In the genomic region with DNA sequence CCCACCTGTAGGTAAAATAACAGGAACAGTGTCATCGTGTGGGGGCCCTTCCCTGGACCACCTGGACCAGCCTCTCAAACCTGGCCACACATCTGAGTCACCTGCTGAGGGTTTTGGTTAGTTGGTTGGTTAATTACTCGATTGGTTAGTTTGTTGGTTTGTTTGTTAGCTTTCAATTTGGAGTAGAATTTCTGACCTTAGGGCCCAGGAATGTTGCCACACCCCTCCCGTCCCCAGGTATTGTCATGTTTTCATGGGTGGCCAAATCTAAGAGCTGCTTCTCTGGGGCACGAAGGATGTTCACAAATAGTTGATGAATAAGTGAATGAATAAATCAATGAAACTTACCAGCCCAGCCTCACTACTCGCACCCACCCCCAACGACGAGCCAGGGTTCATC, we compare ENCODE assay signal across 23 cellular contexts. TPM values are rescaled to one million over a fixed set of nuclear protein-coding genes. Genes with fewer than 3 reads are reported as not detected.
A peak's percentile ranks its signal among the peaks of the same experiment; 100 is the strongest.
DNase-seq lines count a peak whose midpoint lies in the region; ATAC-seq and TF ChIP-seq lines count a peak whose summit lies in the region.
"Had no signal": no experiment of that assay in that cellular context is flagged by ENCODE, and none has a peak within 500 bp of the region (broad histone marks: within the 10 kb centered on the region; RNA-seq: fewer than 3 reads in every experiment).

No MANE protein-coding gene starts in this region.

- no peak overlapping the region for H3K4me3 ChIP-seq in BLaER1 treated with 17β-estradiol and CSF1 and Interleukin-3, amounts not matched to agents 10 nM and 100 nM
- H3K4me3 ChIP-seq: HAP-1, MG63 had no signal

- no peak for TF ChIP-seq CTCF in brain (conservative IDR thresholded peaks at IDR 0.05)
- no peak for TF ChIP-seq CTCF in nephron (IDR thresholded peaks at IDR 0.05; ENCODE audit: unreplicated experiment in 3 of 3)

- H4K20me1 ChIP-seq in BLaER1 treated with 17β-estradiol and CSF1 and Interleukin-3, amounts not matched to agents 10 nM and 100 nM, result peaks cover 0 to 96% (median 39%) of the 10 kb centered on the region in 11 experiments; a peak in 12 of 22 replicates

- peak overlapping the region in 10 of 11 experiments; percentile 85 to 96 (median 90); a peak in 18 of 22 replicates for H3K4me2 ChIP-seq in BLaER1 treated with 17β-estradiol and CSF1 and Interleukin-3, amounts not matched to agents 10 nM and 100 nM

- H3K27ac Mint-ChIP-seq in IgD-negative memory B cell (peak overlapping the region in 2 of 3 donors; percentile 9 to 57), brain (peak overlapping the region; percentile 23 to 94 (median 74)), nephron (peak overlapping the region; percentile 78 to 96 (median 92))
- H3K27ac Mint-ChIP-seq in natural killer cell treated with Interleukin-12 subunit alpha and Interleukin-12 subunit beta and Interleukin-15 and Interleukin-18, amount 100 ng/mL, for 72 hours, result no peak overlapping the region
- H3K27ac Mint-ChIP-seq: CD4-positive, alpha-beta memory T cell; HFFc6 had no signal

- H3K4me1 Mint-ChIP-seq in IgD-negative memory B cell, result peaks cover 0 to 12% (median 6%) of the 10 kb centered on the region in 3 donors
- H3K4me1 Mint-ChIP-seq in brain, result peaks cover 81% of the 10 kb centered on the region
- peaks cover 44% of the 10 kb centered on the region for H3K4me1 Mint-ChIP-seq in nephron
- H3K4me1 Mint-ChIP-seq in natural killer cell treated with Interleukin-12 subunit alpha and Interleukin-12 subunit beta and Interleukin-15 and Interleukin-18, amount 100 ng/mL, for 72 hours (ENCODE audit: low read depth in 2 of 2), result peaks cover 0 to 4% of the 10 kb centered on the region in 2 donors
- H3K4me1 Mint-ChIP-seq: CD4-positive, alpha-beta memory T cell had no signal

- H3K36me3 Mint-ChIP-seq in IgD-negative memory B cell (peaks cover 1% of the 10 kb centered on the region), brain (no peaks in the 10 kb centered on the region), nephron (ENCODE audit: low read depth) (no peaks in the 10 kb centered on the region)
- no peaks in the 10 kb centered on the region for H3K36me3 Mint-ChIP-seq in natural killer cell treated with Interleukin-12 subunit alpha and Interleukin-12 subunit beta and Interleukin-15 and Interleukin-18, amount 100 ng/mL, for 72 hours
- H3K36me3 Mint-ChIP-seq: CD4-positive, alpha-beta memory T cell had no signal

- peaks cover 0 to 8% (median 0%) of the 10 kb centered on the region in 11 experiments; a peak in 1 of 22 replicates for H3K27me3 ChIP-seq in BLaER1 treated with 17β-estradiol and CSF1 and Interleukin-3, amounts not matched to agents 10 nM and 100 nM

- peaks cover 51 to 79% (median 73%) of the 10 kb centered on the region in 10 experiments for H3K4me1 ChIP-seq in BLaER1 treated with 17β-estradiol and CSF1 and Interleukin-3, amounts not matched to agents 10 nM and 100 nM

- peak overlapping the region in 1 of 11 experiments; percentile 65; a peak in 1 of 22 replicates for H3K27ac ChIP-seq in BLaER1 treated with 17β-estradiol and CSF1 and Interleukin-3, amounts not matched to agents 10 nM and 100 nM

- H3K9me3 ChIP-seq in BLaER1 treated with 17β-estradiol and CSF1 and Interleukin-3, amounts not matched to agents 10 nM and 100 nM (replicated peaks in 1 of 11), result no peaks in the 10 kb centered on the region
- H3K9me3 ChIP-seq: HAP-1, MG63 had no signal

- peaks cover 29% of the 10 kb centered on the region for H3K27me3 Mint-ChIP-seq in IgD-negative memory B cell
- H3K27me3 Mint-ChIP-seq in brain, result peaks cover 12% of the 10 kb centered on the region
- H3K27me3 Mint-ChIP-seq in nephron (ENCODE audit: low read depth), result peaks cover 46% of the 10 kb centered on the region
- peaks cover 0 to 6% of the 10 kb centered on the region in 2 donors for H3K27me3 Mint-ChIP-seq in natural killer cell treated with Interleukin-12 subunit alpha and Interleukin-12 subunit beta and Interleukin-15 and Interleukin-18, amount 100 ng/mL, for 72 hours

- ATAC-seq in HG02840 (IDR thresholded peaks at IDR 0.05; ENCODE audit: low FRiP score, unreplicated experiment) (no peak), GM18858 (IDR thresholded peaks at IDR 0.05; ENCODE audit: unreplicated experiment) (no peak)
- ATAC-seq in natural killer cell treated with Interleukin-12 subunit alpha and Interleukin-12 subunit beta and Interleukin-15 and Interleukin-18, amount 100 ng/mL, for 72 hours, result no peak

- peak overlapping the region in 3 of 11 experiments; percentile 65 to 76 (median 69); a peak in 2 of 22 replicates for H3K9ac ChIP-seq in BLaER1 treated with 17β-estradiol and CSF1 and Interleukin-3, amounts not matched to agents 10 nM and 100 nM

- H3K9me3 Mint-ChIP-seq in IgD-negative memory B cell (no peaks in the 10 kb centered on the region), brain (peaks cover 0 to 5% (median 0%) of the 10 kb centered on the region in 5 experiments), nephron (no peaks in the 10 kb centered on the region)
- H3K9me3 Mint-ChIP-seq in natural killer cell treated with Interleukin-12 subunit alpha and Interleukin-12 subunit beta and Interleukin-15 and Interleukin-18, amount 100 ng/mL, for 72 hours, result no peaks in the 10 kb centered on the region
- H3K9me3 Mint-ChIP-seq: HFFc6 had no signal

- H3K4me3 Mint-ChIP-seq in IgD-negative memory B cell (peak overlapping the region in 1 of 4 donors; percentile 81), brain (no peak overlapping the region), nephron (peak overlapping the region in 1 of 3 experiments; percentile 31)
- H3K4me3 Mint-ChIP-seq in natural killer cell treated with Interleukin-12 subunit alpha and Interleukin-12 subunit beta and Interleukin-15 and Interleukin-18, amount 100 ng/mL, for 72 hours, result no peak overlapping the region
- H3K4me3 Mint-ChIP-seq: CD4-positive, alpha-beta memory T cell; HFFc6 had no signal

- H3K36me3 ChIP-seq in BLaER1 treated with 17β-estradiol and CSF1 and Interleukin-3, amounts not matched to agents 10 nM and 100 nM, result no peaks in the 10 kb centered on the region
- H3K36me3 ChIP-seq: HAP-1, MG63 had no signal

- no peak for DNase-seq in effector CD8-positive, alpha-beta T cell (lab: John Stamatoyannopoulos, UW)
- no peak for DNase-seq in natural killer cell treated with Interleukin-12 subunit alpha and Interleukin-12 subunit beta and Interleukin-15 and Interleukin-18, amount 100 ng/mL, for 72 hours (ENCODE audit: low spot score)
- DNase-seq: CD4-positive, alpha-beta memory T cell; COR-L47; DMS53; EL; GF-D8; HFFc6; KBM-7; MG63; NCI-H1930; NCI-H446 treated with DMSO at 0.1 percent for 48 hours; NK-92 treated with Interleukin-12 subunit alpha and Interleukin-12 subunit beta, amount 100 ng/mL, for 24 hours; RPMI8226; SHP77; T-helper 1 cell had no signal

RNA-seq across cellular contexts. Expression of a gene that starts 21.9 kb away (rescaled TPM):
- polyA plus RNA-seq in IgD-negative memory B cell (0.84 TPM), brain (ENCODE audit: insufficient read depth, low read depth, low replicate concordance) (8.9 TPM)
- 10 to 100 TPM in 1 of 2 donors, 1 to 10 TPM in 1; 8.3 to 11.5 TPM for total RNA-seq in natural killer cell treated with Interleukin-12 subunit alpha and Interleukin-12 subunit beta and Interleukin-15 and Interleukin-18, amount 100 ng/mL, for 72 hours

Comparison
In these comparisons a context has a peak if more than half of its experiments do, and no peak if none do; other contexts are left out.
1. H3K27ac Mint-ChIP-seq: peak in IgD-negative memory B cell (2 of 3), brain (5 of 5) and nephron (3 of 3); none in natural killer cell treated with Interleukin-12 subunit alpha and Interleukin-12 subunit beta and Interleukin-15 and Interleukin-18, amount 100 ng/mL, for 72 hours (0 of 2).